Comparison of ENCODE assay signal across 22 cellular contexts in genomic region chr5:101346447-101346846, GRCh38.
"Had no signal": no experiment of that assay in that cellular context is flagged by ENCODE, and none has a peak within 500 bp of the region (broad histone marks: within the 10 kb centered on the region; RNA-seq: fewer than 3 reads in every experiment).

No MANE protein-coding gene starts in this region.

- H3K27me3 ChIP-seq: esophagus squamous epithelium, gastroesophageal sphincter, right atrium auricular region, sigmoid colon, suprapubic skin, tibial artery, upper lobe of right lung, vagina had no signal

- H3K4me3 ChIP-seq: esophagus squamous epithelium, gastroesophageal sphincter, left ventricle myocardium inferior, lower lobe of right lung, right atrium auricular region, sigmoid colon, skin epidermis, suprapubic skin, tibial artery, upper lobe of right lung, vagina had no signal

- FAIRE-seq: kidney had no signal

- H3K27me3 Mint-ChIP-seq: memory B cell had no signal

- H3K36me3 Mint-ChIP-seq: memory B cell, mesothelial cell of epicardium had no signal

- ATAC-seq: effector memory CD8-positive, alpha-beta T cell; gastroesophageal sphincter; left cardiac atrium; lower lobe of right lung; natural killer cell; stimulated activated naive CD8-positive, alpha-beta T cell treated with anti-CD3 and anti-CD28 coated beads, Interleukin-15, Interleukin-2, amounts not matched to agents 100 U/mL and 50 U/mL, for 24 hours; upper lobe of right lung had no signal

- H3K27ac Mint-ChIP-seq: effector memory CD8-positive, alpha-beta T cell; memory B cell; mesothelial cell of epicardium; natural killer cell had no signal

- DNase-seq: effector memory CD8-positive, alpha-beta T cell; esophagus squamous epithelium; foreskin fibroblast; glutamatergic neuron; kidney; left cardiac atrium; left ventricle myocardium inferior; lower lobe of right lung; natural killer cell; sigmoid colon; stimulated activated CD4-positive, alpha-beta T cell treated with anti-CD3 and anti-CD28 coated beads, Interleukin-12 subunit alpha, Interleukin-12 subunit beta, amount 100 ng/mL, for 4 hours; stimulated activated naive CD8-positive, alpha-beta T cell treated with anti-CD3 and anti-CD28 coated beads, Interleukin-15, Interleukin-2, amounts not matched to agents 100 U/mL and 50 U/mL, for 24 hours; tibial artery; upper lobe of right lung had no signal

- H3K4me3 Mint-ChIP-seq: effector memory CD8-positive, alpha-beta T cell; memory B cell; mesothelial cell of epicardium; natural killer cell; neural crest cell had no signal

- H3K4me1 Mint-ChIP-seq: memory B cell, mesothelial cell of epicardium, natural killer cell, neural crest cell had no signal

- H3K36me3 ChIP-seq: esophagus squamous epithelium, gastroesophageal sphincter, left ventricle myocardium inferior, lower lobe of right lung, right atrium auricular region, sigmoid colon, suprapubic skin, tibial artery, upper lobe of right lung, vagina had no signal
